ENCODE assay signal across 40 cellular contexts in genomic region chr5:2049876-2050275, GRCh38.
"Had no signal": no experiment of that assay in that cellular context is flagged by ENCODE, and none has a peak within 500 bp of the region (broad histone marks: within the 10 kb centered on the region; RNA-seq: fewer than 3 reads in every experiment).

No MANE protein-coding gene starts in this region.

- H3K9me3 ChIP-seq: adrenal gland, ascending aorta, body of pancreas, breast epithelium had no signal

- H3K36me3 ChIP-seq: adrenal gland, ascending aorta, brain microvascular endothelial cell, breast epithelium, cardiac muscle cell had no signal

- DNase-seq: activated effector memory CD4-positive, alpha-beta T cell treated with anti-CD3 and anti-CD28 coated beads, Interleukin-2, amount 50 U/mL, for 16 hours; activated effector memory CD4-positive, alpha-beta T cell treated with Interleukin-2 at 50 U/mL for 16 hours; activated gamma-delta T cell; activated gamma-delta T cell treated with Interleukin-2 at 50 U/mL for 16 hours; activated naive CD4-positive, alpha-beta T cell; activated naive CD4-positive, alpha-beta T cell treated with anti-CD3 and anti-CD28 coated beads for 36 hours; activated naive CD4-positive, alpha-beta T cell treated with anti-CD3 and anti-CD28 coated beads, Interleukin-2, amount 10 ng/mL, durations not matched to agents 7 days and 5 days; activated naive CD4-positive, alpha-beta T cell treated with anti-CD3 and anti-CD28 coated beads, Interleukin-2, amount 50 U/mL, for 16 hours; activated naive CD4-positive, alpha-beta T cell treated with Interleukin-2 at 50 U/mL for 16 hours; activated naive CD8-positive, alpha-beta T cell treated with anti-CD3 and anti-CD28 coated beads for 36 hours; activated naive CD8-positive, alpha-beta T cell treated with anti-CD3 and anti-CD28 coated beads, Interleukin-2, amount 10 ng/mL, durations not matched to agents 7 days and 5 days; activated naive CD8-positive, alpha-beta T cell treated with anti-CD3 and anti-CD28 coated beads, Interleukin-2, amount 50 U/mL, for 24 hours; activated T-cell treated with anti-CD3 and anti-CD28 coated beads, Interleukin-2, amount 50 U/mL, for 1 hour; activated T-cell treated with anti-CD3 and anti-CD28 coated beads, Interleukin-2, amount 50 U/mL, for 24 hours; activated T-cell treated with anti-CD3 and anti-CD28 coated beads, Interleukin-2, amount 50 U/mL, for 4 hours; activated T-cell treated with anti-CD3 and anti-CD28 coated beads, Interleukin-2, amount 50 U/mL, for 48 hours; activated T-cell treated with anti-CD3 and anti-CD28 coated beads, Interleukin-2, amount 50 U/mL, for 72 hours; adrenal gland; amniotic stem cell; amygdala; anterior cingulate cortex; aorta; body of pancreas; brain microvascular endothelial cell; caudate nucleus; central memory CD4-positive, alpha-beta T cell; cerebellar nuclear complex had no signal

- H3K36me3 Mint-ChIP-seq: activated naive CD4-positive, alpha-beta T cell treated with anti-CD3 and anti-CD28 coated beads, Interleukin-2, amount 10 ng/mL, durations not matched to agents 7 days and 5 days; activated naive CD4-positive, alpha-beta T cell treated with anti-CD3 and anti-CD28 coated beads, Interleukin-2, amount 50 U/mL, for 24 hours; activated naive CD4-positive, alpha-beta T cell treated with anti-CD3 and anti-CD28 coated beads, Interleukin-2, amount 50 U/mL, for 72 hours; activated naive CD8-positive, alpha-beta T cell; activated naive CD8-positive, alpha-beta T cell treated with anti-CD3 and anti-CD28 coated beads for 36 hours; activated naive CD8-positive, alpha-beta T cell treated with anti-CD3 and anti-CD28 coated beads, Interleukin-2, amount 10 ng/mL, durations not matched to agents 7 days and 5 days; brain had no signal

- H3K27me3 ChIP-seq: adrenal gland, ascending aorta, body of pancreas, brain microvascular endothelial cell, breast epithelium, cardiac muscle cell had no signal

- H3K9me3 Mint-ChIP-seq: activated naive CD4-positive, alpha-beta T cell treated with anti-CD3 and anti-CD28 coated beads, Interleukin-2, amount 10 ng/mL, durations not matched to agents 7 days and 5 days; activated naive CD8-positive, alpha-beta T cell treated with anti-CD3 and anti-CD28 coated beads for 36 hours; activated T-cell treated with anti-CD3 and anti-CD28 coated beads, Interleukin-2, amount 50 U/mL, for 24 hours; activated T-helper 1 cell treated with anti-CD3 and anti-CD28 coated beads, Interleukin-12 subunit alpha, Interleukin-12 subunit beta, Interleukin-2, Interleukin-4 antibody, amounts not matched to agents 30 ng/mL and 10 ng/mL and 1 ng/mL, durations not matched to agents 14 hours and 24 hours and 36 hours; activated T-helper 2 cell treated with anti-CD3 and anti-CD28 coated beads, Interferon-gamma antibody, Interleukin-2, Interleukin-4, amounts not matched to agents 10 μg/mL and 5 μg/mL and 100 μg/mL, durations not matched to agents 14 hours and 24 hours and 36 hours had no signal

- ATAC-seq: activated naive CD4-positive, alpha-beta T cell treated with anti-CD3 and anti-CD28 coated beads, Interleukin-2, amount 50 U/mL, for 72 hours; activated naive CD8-positive, alpha-beta T cell treated with anti-CD3 and anti-CD28 coated beads, Interleukin-2, amount 50 U/mL, for 24 hours; activated T-cell treated with anti-CD3 and anti-CD28 coated beads, Interleukin-2, amount 50 U/mL, for 4 hours; activated T-cell treated with anti-CD3 and anti-CD28 coated beads, Interleukin-2, amount 50 U/mL, for 72 hours; activated T-helper 17 cell treated with anti-CD3 and anti-CD28 coated beads, Interleukin-2, amount 50 U/mL, for 72 hours; body of pancreas had no signal

- H3K4me1 ChIP-seq: adrenal gland, ascending aorta, body of pancreas, breast epithelium had no signal

- H3K4me1 Mint-ChIP-seq: activated naive CD4-positive, alpha-beta T cell treated with anti-CD3 and anti-CD28 coated beads, Interleukin-2, amount 10 ng/mL, durations not matched to agents 7 days and 5 days; activated naive CD4-positive, alpha-beta T cell treated with anti-CD3 and anti-CD28 coated beads, Interleukin-2, amount 50 U/mL, for 24 hours; activated naive CD8-positive, alpha-beta T cell treated with anti-CD3 and anti-CD28 coated beads for 36 hours; activated naive CD8-positive, alpha-beta T cell treated with anti-CD3 and anti-CD28 coated beads, Interleukin-2, amount 10 ng/mL, durations not matched to agents 7 days and 5 days; activated naive CD8-positive, alpha-beta T cell treated with anti-CD3 and anti-CD28 coated beads, Interleukin-2, amount 50 U/mL, for 24 hours; activated T-helper 17 cell treated with anti-CD3 and anti-CD28 coated beads, Interleukin-2, amount 50 U/mL, for 72 hours; brain; central memory CD8-positive, alpha-beta T cell had no signal

- H3K4me3 Mint-ChIP-seq: activated naive CD4-positive, alpha-beta T cell treated with anti-CD3 and anti-CD28 coated beads for 36 hours; activated naive CD4-positive, alpha-beta T cell treated with anti-CD3 and anti-CD28 coated beads, Interleukin-2, amount 10 ng/mL, durations not matched to agents 7 days and 5 days; activated naive CD4-positive, alpha-beta T cell treated with anti-CD3 and anti-CD28 coated beads, Interleukin-2, amount 50 U/mL, for 24 hours; activated naive CD8-positive, alpha-beta T cell; activated naive CD8-positive, alpha-beta T cell treated with anti-CD3 and anti-CD28 coated beads for 36 hours; activated naive CD8-positive, alpha-beta T cell treated with anti-CD3 and anti-CD28 coated beads, Interleukin-2, amount 10 ng/mL, durations not matched to agents 7 days and 5 days; activated naive CD8-positive, alpha-beta T cell treated with anti-CD3 and anti-CD28 coated beads, Interleukin-2, amount 50 U/mL, for 24 hours; activated T-cell treated with anti-CD3 and anti-CD28 coated beads, Interleukin-2, amount 50 U/mL, for 24 hours; activated T-cell treated with anti-CD3 and anti-CD28 coated beads, Interleukin-2, amount 50 U/mL, for 4 hours; activated T-cell treated with anti-CD3 and anti-CD28 coated beads, Interleukin-2, amount 50 U/mL, for 72 hours; activated T-helper 1 cell treated with anti-CD3 and anti-CD28 coated beads, Interleukin-12 subunit alpha, Interleukin-12 subunit beta, Interleukin-2, Interleukin-4 antibody, amounts not matched to agents 30 ng/mL and 10 ng/mL and 1 ng/mL, durations not matched to agents 14 hours and 24 hours and 36 hours; activated T-helper 17 cell treated with anti-CD3 and anti-CD28 coated beads, Interleukin-2, amount 50 U/mL, for 72 hours; brain; central memory CD8-positive, alpha-beta T cell had no signal

- H3K4me3 ChIP-seq: adrenal gland, ascending aorta, body of pancreas, breast epithelium, cardiac muscle cell had no signal

- H3K27ac Mint-ChIP-seq: activated naive CD4-positive, alpha-beta T cell treated with anti-CD3 and anti-CD28 coated beads for 36 hours; activated naive CD4-positive, alpha-beta T cell treated with anti-CD3 and anti-CD28 coated beads, Interleukin-2, amount 10 ng/mL, durations not matched to agents 7 days and 5 days; activated naive CD4-positive, alpha-beta T cell treated with anti-CD3 and anti-CD28 coated beads, Interleukin-2, amount 50 U/mL, for 24 hours; activated naive CD4-positive, alpha-beta T cell treated with anti-CD3 and anti-CD28 coated beads, Interleukin-2, amount 50 U/mL, for 72 hours; activated naive CD8-positive, alpha-beta T cell; activated naive CD8-positive, alpha-beta T cell treated with anti-CD3 and anti-CD28 coated beads for 36 hours; activated naive CD8-positive, alpha-beta T cell treated with anti-CD3 and anti-CD28 coated beads, Interleukin-2, amount 10 ng/mL, durations not matched to agents 7 days and 5 days; activated naive CD8-positive, alpha-beta T cell treated with anti-CD3 and anti-CD28 coated beads, Interleukin-2, amount 50 U/mL, for 24 hours; activated T-cell treated with anti-CD3 and anti-CD28 coated beads, Interleukin-2, amount 50 U/mL, for 24 hours; activated T-cell treated with anti-CD3 and anti-CD28 coated beads, Interleukin-2, amount 50 U/mL, for 72 hours; activated T-helper 1 cell treated with anti-CD3 and anti-CD28 coated beads, Interleukin-12 subunit alpha, Interleukin-12 subunit beta, Interleukin-2, Interleukin-4 antibody, amounts not matched to agents 30 ng/mL and 10 ng/mL and 1 ng/mL, durations not matched to agents 14 hours and 24 hours and 36 hours; activated T-helper 17 cell treated with anti-CD3 and anti-CD28 coated beads, Interleukin-2, amount 50 U/mL, for 72 hours; activated T-helper 2 cell treated with anti-CD3 and anti-CD28 coated beads, Interferon-gamma antibody, Interleukin-2, Interleukin-4, amounts not matched to agents 10 μg/mL and 5 μg/mL and 100 μg/mL, durations not matched to agents 14 hours and 24 hours and 36 hours; brain had no signal

- FAIRE-seq: astrocyte, bronchial epithelial cell had no signal

- H3K27ac ChIP-seq: adrenal gland, ascending aorta, body of pancreas, brain microvascular endothelial cell, breast epithelium, cardiac muscle cell had no signal
